ENCODE assay signal across 31 cellular contexts in the genomic region with DNA sequence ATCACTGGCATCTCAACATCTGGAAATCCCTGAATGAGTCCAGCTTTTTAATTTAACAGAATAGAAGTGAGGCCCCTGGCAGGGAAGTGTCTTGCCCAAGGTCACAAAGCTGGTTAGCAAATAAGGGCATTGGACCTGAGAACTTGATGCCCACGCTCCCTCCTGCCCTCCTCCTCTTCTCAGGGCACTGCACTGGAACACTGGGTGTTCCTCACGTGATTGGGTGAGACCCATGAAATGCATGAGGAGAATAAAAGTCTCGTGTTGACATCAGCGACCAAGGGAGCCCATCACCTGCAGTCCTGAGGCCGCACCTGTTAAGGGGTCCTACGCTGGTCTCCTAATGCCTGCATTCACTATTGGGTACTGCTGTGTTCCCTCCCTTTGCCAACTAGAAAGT.
"Had no signal": no experiment of that assay in that cellular context is flagged by ENCODE, and none has a peak within 500 bp of the region (broad histone marks: within the 10 kb centered on the region; RNA-seq: fewer than 3 reads in every experiment).

No MANE protein-coding gene starts in this region.

- ATAC-seq: activated CD4-positive, CD25-positive, alpha-beta regulatory T cell treated with anti-CD3 and anti-CD28 coated beads, Interleukin-2, amount 50 U/mL, for 24 hours; activated naive CD4-positive, alpha-beta T cell treated with anti-CD3 and anti-CD28 coated beads, Interleukin-2, amount 50 U/mL, for 72 hours; activated T-cell treated with anti-CD3 and anti-CD28 coated beads, Interleukin-2, amount 50 U/mL, for 72 hours; esophagus mucosa; foreskin keratinocyte; gastrocnemius medialis; T-helper 17 cell had no signal

- H3K27ac ChIP-seq: coronary artery, dorsolateral prefrontal cortex, foreskin keratinocyte, gastrocnemius medialis, WERI-Rb-1 had no signal

- H3K36me3 Mint-ChIP-seq: activated naive CD4-positive, alpha-beta T cell treated with anti-CD3 and anti-CD28 coated beads, Interleukin-2, amount 10 ng/mL, durations not matched to agents 7 days and 5 days; activated naive CD8-positive, alpha-beta T cell treated with anti-CD3 and anti-CD28 coated beads, Interleukin-2, amount 10 ng/mL, durations not matched to agents 7 days and 5 days; brain had no signal

- H3K9me3 ChIP-seq: gastrocnemius medialis had no signal

- H3K4me1 ChIP-seq: foreskin keratinocyte, gastrocnemius medialis had no signal

- H3K36me3 ChIP-seq: ascending aorta, gastrocnemius medialis, WERI-Rb-1 had no signal

- H3K27ac Mint-ChIP-seq: activated B cell treated with CpG ODN at 0.5 μM for 24 hours; activated naive CD4-positive, alpha-beta T cell treated with anti-CD3 and anti-CD28 coated beads, Interleukin-2, amount 10 ng/mL, durations not matched to agents 7 days and 5 days; activated naive CD4-positive, alpha-beta T cell treated with anti-CD3 and anti-CD28 coated beads, Interleukin-2, amount 50 U/mL, for 72 hours; activated naive CD8-positive, alpha-beta T cell treated with anti-CD3 and anti-CD28 coated beads, Interleukin-2, amount 10 ng/mL, durations not matched to agents 7 days and 5 days; activated T-cell treated with anti-CD3 and anti-CD28 coated beads, Interleukin-2, amount 50 U/mL, for 24 hours; activated T-cell treated with anti-CD3 and anti-CD28 coated beads, Interleukin-2, amount 50 U/mL, for 72 hours; brain; dendritic cell treated with granulocyte-macrophage colony-stimulating factor and Interleukin-4, amounts not matched to agents 40 ng/mL and 50 ng/mL, for 4 days; endodermal cell; T-helper 17 cell; T-helper 2 cell treated with Interferon-gamma antibody and Interleukin-4, amounts not matched to agents 5 μg/mL and 100 μg/mL, for 36 hours had no signal

- H3K27me3 ChIP-seq: ascending aorta, dorsolateral prefrontal cortex, gastrocnemius medialis had no signal

- H3K4me1 Mint-ChIP-seq: activated B cell treated with CpG ODN at 0.5 μM for 24 hours; activated naive CD4-positive, alpha-beta T cell treated with anti-CD3 and anti-CD28 coated beads, Interleukin-2, amount 10 ng/mL, durations not matched to agents 7 days and 5 days; activated naive CD8-positive, alpha-beta T cell treated with anti-CD3 and anti-CD28 coated beads, Interleukin-2, amount 10 ng/mL, durations not matched to agents 7 days and 5 days; brain; central memory CD8-positive, alpha-beta T cell had no signal

- H3K4me3 ChIP-seq: ascending aorta, coronary artery, dorsolateral prefrontal cortex, gastrocnemius medialis had no signal

- H3K9me3 Mint-ChIP-seq: activated naive CD4-positive, alpha-beta T cell treated with anti-CD3 and anti-CD28 coated beads, Interleukin-2, amount 10 ng/mL, durations not matched to agents 7 days and 5 days; dendritic cell treated with granulocyte-macrophage colony-stimulating factor and Interleukin-4, amounts not matched to agents 40 ng/mL and 50 ng/mL, for 4 days; endodermal cell had no signal

- DNase-seq: activated B cell treated with CpG ODN at 0.5 μM for 24 hours; activated CD4-positive, alpha-beta T cell treated with anti-CD3 and anti-CD28 coated beads for 48 hours; activated CD4-positive, alpha-beta T cell treated with anti-CD3 and anti-CD28 coated beads, Interleukin-2, amount 50 U/mL, for 1 hour; activated CD4-positive, alpha-beta T cell treated with anti-CD3 and anti-CD28 coated beads, Interleukin-2, amount 50 U/mL, for 48 hours; activated CD8-positive, alpha-beta memory T cell treated with anti-CD3 and anti-CD28 coated beads, Interleukin-2, amount 50 U/mL, for 48 hours; activated gamma-delta T cell; activated naive CD4-positive, alpha-beta T cell; activated naive CD4-positive, alpha-beta T cell treated with anti-CD3 and anti-CD28 coated beads, Interleukin-2, amount 10 ng/mL, durations not matched to agents 7 days and 5 days; activated naive CD8-positive, alpha-beta T cell treated with anti-CD3 and anti-CD28 coated beads, Interleukin-2, amount 10 ng/mL, durations not matched to agents 7 days and 5 days; activated T-cell treated with anti-CD3 and anti-CD28 coated beads for 4 hours; activated T-cell treated with anti-CD3 and anti-CD28 coated beads, Interleukin-2, amount 50 U/mL, for 24 hours; activated T-cell treated with anti-CD3 and anti-CD28 coated beads, Interleukin-2, amount 50 U/mL, for 72 hours; dorsolateral prefrontal cortex; effector memory CD4-positive, alpha-beta T cell; endodermal cell; foreskin keratinocyte; gastrocnemius medialis; glutamatergic neuron; T-helper 1 cell; T-helper 17 cell; T1000; WERI-Rb-1 had no signal

- H3K4me3 Mint-ChIP-seq: activated B cell treated with CpG ODN at 0.5 μM for 24 hours; activated naive CD4-positive, alpha-beta T cell treated with anti-CD3 and anti-CD28 coated beads, Interleukin-2, amount 10 ng/mL, durations not matched to agents 7 days and 5 days; activated naive CD8-positive, alpha-beta T cell treated with anti-CD3 and anti-CD28 coated beads, Interleukin-2, amount 10 ng/mL, durations not matched to agents 7 days and 5 days; activated T-cell treated with anti-CD3 and anti-CD28 coated beads, Interleukin-2, amount 50 U/mL, for 24 hours; activated T-cell treated with anti-CD3 and anti-CD28 coated beads, Interleukin-2, amount 50 U/mL, for 72 hours; brain; central memory CD8-positive, alpha-beta T cell; dendritic cell treated with granulocyte-macrophage colony-stimulating factor and Interleukin-4, amounts not matched to agents 40 ng/mL and 50 ng/mL, for 4 days; endodermal cell; T-helper 17 cell; T-helper 2 cell treated with Interferon-gamma antibody and Interleukin-4, amounts not matched to agents 5 μg/mL and 100 μg/mL, for 36 hours had no signal

- H3K27me3 Mint-ChIP-seq: T-helper 17 cell had no signal
